ENCODE assay signal across 16 cellular contexts in the genomic region with DNA sequence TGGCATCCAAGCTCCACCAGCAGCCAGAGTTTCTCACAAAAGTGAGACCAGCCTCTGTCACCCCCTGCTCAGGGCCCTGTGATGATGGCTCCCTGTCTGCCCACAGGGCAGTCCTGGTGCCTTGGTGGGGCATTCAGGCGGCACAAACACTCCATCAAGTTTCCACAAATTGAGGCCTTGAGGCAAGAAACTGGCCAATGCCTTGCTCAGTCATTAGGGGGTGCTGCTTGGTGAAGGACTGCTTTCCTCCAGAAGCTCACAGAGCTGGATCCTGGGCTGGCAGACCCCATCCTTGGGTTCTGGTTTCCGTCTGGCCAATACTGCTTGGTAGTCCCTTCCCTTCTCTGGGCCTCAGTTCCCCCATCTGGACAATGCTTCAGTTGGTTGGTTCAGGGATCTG. TPM values are rescaled to one million over a fixed set of nuclear protein-coding genes. Genes with fewer than 3 reads are reported as not detected.
A peak's percentile ranks its signal among the peaks of the same experiment; 100 is the strongest.
DNase-seq lines count a peak whose midpoint lies in the region; ATAC-seq, FAIRE-seq and TF ChIP-seq lines count a peak whose summit lies in the region.
"Had no signal": no experiment of that assay in that cellular context is flagged by ENCODE, and none has a peak within 500 bp of the region (broad histone marks: within the 10 kb centered on the region; RNA-seq: fewer than 3 reads in every experiment).

No MANE protein-coding gene starts in this region.

- CTCF ChIA-PET in GM10248 (lab: Yijun Ruan, JAX) (interaction anchor here (1.0 to 11.4 kb wide), 10 partner anchors 8 to 320 kb away, joined by 3 to 72 read pairs (median 5); partner anchors contain the start of gene AHDC1), IMR-90 (lab: Yijun Ruan, JAX) (no interaction called here)

- no peak overlapping the region for H3K27ac ChIP-seq in IMR-90 (ENCODE audit: insufficient read depth, low read length)
- H3K27ac ChIP-seq: esophagus muscularis mucosa, sigmoid colon, SJCRH30, thyroid gland had no signal

- no peak for FAIRE-seq in bronchial epithelial cell (lab: Jason Lieb, UNC)

- H3K36me3 ChIP-seq in IMR-90 (ENCODE audit: control insufficient read depth, insufficient read depth, low read length) (no peaks in the 10 kb centered on the region), bronchial epithelial cell (ENCODE audit: control insufficient read depth, insufficient read depth, low read length) (no peaks in the 10 kb centered on the region)
- H3K36me3 ChIP-seq: esophagus muscularis mucosa, sigmoid colon, SJCRH30, thyroid gland had no signal

- H3K9ac ChIP-seq in IMR-90 (ENCODE audit: low read depth, low read length), result no peak overlapping the region

- H3K4me1 Mint-ChIP-seq in neural crest cell, result peaks cover 34% of the 10 kb centered on the region

- peak overlapping the region; percentile 17 for H2AFZ ChIP-seq in IMR-90 (replicated peaks; ENCODE audit: low read length, poor library complexity)

- no peak overlapping the region for H2BK20ac ChIP-seq in IMR-90 (ENCODE audit: low read depth, low read length)

- POLR2A ChIA-PET in GM10248 (lab: Yijun Ruan, JAX) (interaction anchor here (0.9 to 1.2 kb wide), 2 partner anchors 12 to 46 kb away, joined by 4 to 5 read pairs; no protein-coding TSS in a partner anchor), IMR-90 (lab: Charles Lee; ENCODE audit: unreplicated experiment) (no interaction called here)

- TF ChIP-seq CTCF in GM10248 (IDR thresholded peaks at IDR 0.05; ENCODE audit: control extremely low read depth, extremely low read depth, low read depth, missing control alignments) (peak; percentile 23), IMR-90 (conservative IDR thresholded peaks at IDR 0.05; ENCODE audit: low read depth, low read length) (0 out of 2 replicates have a peak, but pooled peaks have one; percentile 25), bronchial epithelial cell (IDR thresholded peaks at IDR 0.05; ENCODE audit: insufficient read depth, low read length, severe bottlenecking) (peak; percentile 35), neural crest cell (conservative IDR thresholded peaks at IDR 0.05) (no peak)

- H2BK15ac ChIP-seq in IMR-90 (ENCODE audit: low read depth, low read length), result no peak overlapping the region

- H3K56ac ChIP-seq in IMR-90 (ENCODE audit: extremely low read depth, insufficient read depth, low read length), result no peak overlapping the region

- BruUV-seq in IMR-90 (replicated peaks; lab: Mats Ljungman, UMichigan), result no TSS peak

- in situ Hi-C loops in IMR-90 (cut with MboI; ENCODE audit: low sequenced_read_pairs), result no loop called here

- H3K4me3 Mint-ChIP-seq in neural crest cell, result peak overlapping the region; percentile 23
- H3K4me3 Mint-ChIP-seq: activated CD4-positive, alpha-beta T cell treated with anti-CD3 and anti-CD28 coated beads for 36 hours had no signal

- DNase-seq in GM10248 (ENCODE audit: extremely low spot score) (no peak), IMR-90 (no peak), bronchial epithelial cell (ENCODE audit: low read depth) (no peak), neural crest cell (ENCODE audit: low read depth, low spot score) (no peak), NCI-H1694 (lab: John Stamatoyannopoulos, UW) (no peak), NCI-H1092 (lab: John Stamatoyannopoulos, UW) (no peak), midbrain (lab: John Stamatoyannopoulos, UW) (no peak)
- DNase-seq: activated CD4-positive, alpha-beta T cell treated with anti-CD3 and anti-CD28 coated beads for 36 hours; central memory CD4-positive, alpha-beta T cell; NCI-H510A treated with DMSO at 0.1 percent for 48 hours; sigmoid colon; SJCRH30; thyroid gland had no signal

- intact Hi-C loops in IMR-90 (cut with micrococcal nuclease), result no loop called here

- H3K27me3 Mint-ChIP-seq in neural crest cell (ENCODE audit: low read depth), result peaks cover 4% of the 10 kb centered on the region
- H3K27me3 Mint-ChIP-seq: activated CD4-positive, alpha-beta T cell treated with anti-CD3 and anti-CD28 coated beads for 36 hours had no signal

- ATAC-seq in IMR-90 (ENCODE audit: low read depth) (no peak), HG02870 (IDR thresholded peaks at IDR 0.05; ENCODE audit: unreplicated experiment) (no peak)
- ATAC-seq: activated CD4-positive, alpha-beta T cell treated with anti-CD3 and anti-CD28 coated beads for 36 hours had no signal

- H2BK5ac ChIP-seq in IMR-90 (ENCODE audit: low read depth, low read length, poor library complexity, severe bottlenecking), result no peak overlapping the region

- no peak overlapping the region for H4K8ac ChIP-seq in IMR-90 (ENCODE audit: low read depth in 2 of 2, low read length in 2 of 2)

- H3K4me2 ChIP-seq in IMR-90 (ENCODE audit: low read depth, low read length), result no peak overlapping the region

- no peak overlapping the region for H2AK5ac ChIP-seq in IMR-90 (ENCODE audit: low read depth, low read length)

- no peaks in the 10 kb centered on the region for H3K9me3 ChIP-seq in IMR-90 (ENCODE audit: control insufficient read depth, insufficient read depth, low read length)
- H3K9me3 ChIP-seq: esophagus muscularis mucosa, sigmoid colon, SJCRH30, thyroid gland had no signal

- no peak overlapping the region for H4K91ac ChIP-seq in IMR-90 (ENCODE audit: insufficient read depth, low read depth, low read length)

- no peak overlapping the region for H2AK9ac ChIP-seq in IMR-90 (replicated peaks; ENCODE audit: low read depth, low read length, poor library complexity)

- no peak overlapping the region for H3K14ac ChIP-seq in IMR-90 (replicated peaks; ENCODE audit: low read depth, low read length)

- no peak overlapping the region for H3K4ac ChIP-seq in IMR-90 (ENCODE audit: low read depth, low read length)

- TF ChIP-seq RAD21 in IMR-90 (IDR thresholded peaks at IDR 0.05; ENCODE audit: low read length), result no peak

- dilution Hi-C loops in IMR-90 (cut with HindIII; ENCODE audit: low sequenced_read_pairs, unreplicated experiment), result no loop called here

- H3K36me3 Mint-ChIP-seq in neural crest cell (ENCODE audit: low read depth), result no peaks in the 10 kb centered on the region

- H4K5ac ChIP-seq in IMR-90 (ENCODE audit: low read depth, low read length), result no peak overlapping the region

- no CpG with 5 or more reads among the region's 2 CpGs for WGBS in IMR-90 (ENCODE audit: extremely low coverage in 2 of 2, insufficient read length in 1 of 2), 2 experiments

- H3K4me1 ChIP-seq in IMR-90 (ENCODE audit: control insufficient read depth, insufficient read depth, low read length), result no peaks in the 10 kb centered on the region
- H3K4me1 ChIP-seq: SJCRH30 had no signal

- H3K79me1 ChIP-seq in IMR-90 (ENCODE audit: low read depth in 1 of 2, low read length in 2 of 2), result no peaks in the 10 kb centered on the region

- H3K9me3 Mint-ChIP-seq in neural crest cell, result no peaks in the 10 kb centered on the region
- H3K9me3 Mint-ChIP-seq: activated T-helper 2 cell treated with anti-CD3 and anti-CD28 coated beads, Interferon-gamma antibody, Interleukin-2, Interleukin-4, amounts not matched to agents 10 μg/mL and 5 μg/mL and 100 μg/mL, durations not matched to agents 14 hours and 24 hours and 36 hours had no signal

- no peaks in the 10 kb centered on the region for H4K20me1 ChIP-seq in IMR-90 (ENCODE audit: insufficient read depth, low read length)

- no peak overlapping the region for H3K23ac ChIP-seq in IMR-90 (ENCODE audit: low read depth, low read length)

- H3K4me3 ChIP-seq in IMR-90 (ENCODE audit: insufficient read depth, low read depth, low read length), result no peak overlapping the region
- H3K4me3 ChIP-seq in bronchial epithelial cell (ENCODE audit: low read depth, low read length), result no peak overlapping the region
- H3K4me3 ChIP-seq: esophagus muscularis mucosa, sigmoid colon, SJCRH30, thyroid gland had no signal

- no peak overlapping the region for H3K27ac Mint-ChIP-seq in neural crest cell (ENCODE audit: unreplicated experiment)
- H3K27ac Mint-ChIP-seq: activated T-helper 2 cell treated with anti-CD3 and anti-CD28 coated beads, Interferon-gamma antibody, Interleukin-2, Interleukin-4, amounts not matched to agents 10 μg/mL and 5 μg/mL and 100 μg/mL, durations not matched to agents 14 hours and 24 hours and 36 hours had no signal

- H3K18ac ChIP-seq in IMR-90 (ENCODE audit: low read depth, low read length), result no peak overlapping the region

- peaks cover 29% of the 10 kb centered on the region for H3K27me3 ChIP-seq in IMR-90 (ENCODE audit: control insufficient read depth, insufficient read depth, low read length)
- no peaks in the 10 kb centered on the region for H3K27me3 ChIP-seq in bronchial epithelial cell (ENCODE audit: control insufficient read depth, insufficient read depth, low read length)
- H3K27me3 ChIP-seq: sigmoid colon, SJCRH30, thyroid gland had no signal

- no peaks in the 10 kb centered on the region for H3K9me1 ChIP-seq in IMR-90 (ENCODE audit: insufficient read depth, low read length)

- TF ChIP-seq POLR2A in IMR-90 (IDR thresholded peaks at IDR 0.05; ENCODE audit: low read depth, low read length), result no peak

- H2BK120ac ChIP-seq in IMR-90 (ENCODE audit: low read depth, low read length), result no peak overlapping the region

TF ChIP-seq in IMR-90, 13 proteins besides CTCF, POLR2A, EP300 and RAD21 (continues in another document):
- TF ChIP-seq FOS (IDR thresholded peaks at IDR 0.05; ENCODE audit: low read depth, low read length), result no peak
- TF ChIP-seq RCOR1 (IDR thresholded peaks at IDR 0.05; ENCODE audit: insufficient replicate concordance, low read length), result no peak
- no peak for TF ChIP-seq BHLHE40 (IDR thresholded peaks at IDR 0.05; ENCODE audit: low read depth, low read length)
- TF ChIP-seq MAZ (IDR thresholded peaks at IDR 0.05; ENCODE audit: borderline replicate concordance, low read depth, low read length), result no peak
- TF ChIP-seq MXI1 (IDR thresholded peaks at IDR 0.05; ENCODE audit: borderline replicate concordance, low read depth, low read length), result no peak

RNA-seq across cellular contexts. Expression of gene AHDC1, which starts 12.5 kb away (rescaled TPM):
- total RNA-seq in IMR-90 (2012; rRNA removed) (1.7 and 2.0 TPM in 2 replicates), bronchial epithelial cell (5.0 and 14.6 TPM in 2 replicates), neural crest cell (50.1 and 54.8 TPM in 2 replicates)
- 11.6 and 16.1 TPM in 2 replicates for polyA plus RNA-seq in IMR-90 (2012; rRNA removed)
- polyA plus RNA-seq in IMR-90 (2012; cell fraction: cytosol; rRNA removed), result 4.9 and 11.5 TPM in 2 replicates
- 25.9 and 46.8 TPM in 2 replicates for polyA plus RNA-seq in IMR-90 (2012; cell fraction: nucleus; rRNA removed; ENCODE audit: low replicate concordance)

RNA-seq across cellular contexts. Expression of gene FGR, which starts 18.5 kb away (rescaled TPM):
- not detected in 2 replicates for total RNA-seq in IMR-90 (2012; rRNA removed)
- polyA plus RNA-seq in IMR-90 (2012; rRNA removed), result not detected in 2 replicates
- polyA plus RNA-seq in IMR-90 (2012; cell fraction: cytosol; rRNA removed), result not detected in 2 replicates
- polyA plus RNA-seq in IMR-90 (2012; cell fraction: nucleus; rRNA removed; ENCODE audit: low replicate concordance), result 0.08 TPM in 1 of 2 replicates, not detected in the other
- total RNA-seq in bronchial epithelial cell, result 0.13 and 1.1 TPM in 2 replicates
- total RNA-seq in neural crest cell, result not detected in 2 replicates
- total RNA-seq: SJCRH30 had no signal

RNA-seq across cellular contexts. Expression of gene IFI6, which starts 55.6 kb away (rescaled TPM):
- total RNA-seq in IMR-90 (2012; rRNA removed) (6.7 and 7.3 TPM in 2 replicates), bronchial epithelial cell (1.3 and 2.8 TPM in 2 replicates), neural crest cell (15.2 and 16.6 TPM in 2 replicates)
- polyA plus RNA-seq in IMR-90 (2012; rRNA removed), result 16.8 and 17.2 TPM in 2 replicates
- polyA plus RNA-seq in IMR-90 (2012; cell fraction: cytosol; rRNA removed), result 31.2 and 35.3 TPM in 2 replicates
- 5.7 and 7.7 TPM in 2 replicates for polyA plus RNA-seq in IMR-90 (2012; cell fraction: nucleus; rRNA removed; ENCODE audit: low replicate concordance)
